ENCODE assay signal across 8 cellular contexts in the genomic region with DNA sequence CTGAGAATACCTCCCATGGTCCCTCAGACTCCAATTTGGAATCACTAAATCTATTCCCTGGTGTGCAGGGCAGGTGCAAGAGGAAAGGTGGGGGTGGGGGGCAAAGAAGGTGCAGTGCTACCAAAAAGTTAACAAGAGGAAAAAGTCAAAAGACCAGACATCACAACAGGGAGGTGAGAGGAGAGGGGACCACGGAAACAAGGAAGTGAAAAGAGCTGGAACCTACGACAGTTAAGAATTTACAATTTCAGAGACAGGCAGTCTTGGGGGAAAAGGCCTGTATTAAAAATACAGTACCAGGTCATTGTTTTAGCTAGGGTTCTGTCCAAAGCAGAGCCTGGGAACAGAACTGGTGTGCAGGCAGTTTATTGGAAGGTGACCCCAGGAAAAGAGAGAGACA. TPM values are rescaled to one million over a fixed set of nuclear protein-coding genes. Genes with fewer than 3 reads are reported as not detected.
DNase-seq lines count a peak whose midpoint lies in the region; ATAC-seq and TF ChIP-seq lines count a peak whose summit lies in the region.

No MANE protein-coding gene starts in this region.

- no peak for DNase-seq in foreskin keratinocyte
- DNase-seq in stimulated activated naive CD4-positive, alpha-beta T cell (lab: John Stamatoyannopoulos, UW), result no peak
- no peak for DNase-seq in NCI-H2171 treated with DMSO at 0.1 percent for 48 hours (lab: John Stamatoyannopoulos, UW)
- no peak for DNase-seq in stimulated activated CD4-positive, alpha-beta T cell treated with anti-CD3 and anti-CD28 coated beads, Interleukin-4, amount 100 ng/mL, for 4 hours
- DNase-seq in OCI-M1 (lab: John Stamatoyannopoulos, UW), result no peak

- H3K27me3 ChIP-seq in foreskin keratinocyte, result no peaks in the 10 kb centered on the region

- ATAC-seq in GM18498 (IDR thresholded peaks at IDR 0.05; ENCODE audit: unreplicated experiment) (peak; percentile 73), GM21360 (IDR thresholded peaks at IDR 0.05; ENCODE audit: unreplicated experiment) (peak; percentile 59), HG03175 (IDR thresholded peaks at IDR 0.05; ENCODE audit: unreplicated experiment) (peak; percentile 66), foreskin keratinocyte (no peak)

- no peak for TF ChIP-seq CTCF in foreskin keratinocyte (conservative IDR thresholded peaks at IDR 0.05)

- H3K4me1 ChIP-seq in foreskin keratinocyte, result peaks cover 97% of the 10 kb centered on the region

- peak overlapping the region; percentile 4 for H3K27ac ChIP-seq in foreskin keratinocyte

RNA-seq across cellular contexts. Expression of a gene that starts 14.6 kb away (rescaled TPM):
- total RNA-seq in foreskin keratinocyte, result 897 and 1,100 TPM in 2 replicates
- 321 and 351 TPM in 2 replicates for polyA plus RNA-seq in foreskin keratinocyte
